In genomic region chr2:10058251-10059015, GRCh38 we compare ENCODE assay signal across 20 cellular contexts. TPM values are rescaled to one million over a fixed set of nuclear protein-coding genes. Genes with fewer than 3 reads are reported as not detected.
DNase-seq lines count a peak whose midpoint lies in the region; ATAC-seq, FAIRE-seq and TF ChIP-seq lines count a peak whose summit lies in the region.
"Had no signal": no experiment of that assay in that cellular context is flagged by ENCODE, and none has a peak within 500 bp of the region (broad histone marks: within the 10 kb centered on the region; RNA-seq: fewer than 3 reads in every experiment).

No MANE protein-coding gene starts in this region.

- DNase-seq in DMS 273 (lab: John Stamatoyannopoulos, UW; ENCODE audit: unreplicated experiment) (peak; percentile 31), DMS 273 treated with DMSO at 0.1 percent for 48 hours (lab: John Stamatoyannopoulos, UW) (no peak), colonic mucosa (no peak), urothelium cell line (ENCODE audit: low spot score) (no peak)
- DNase-seq in activated T-cell treated with anti-CD3 and anti-CD28 coated beads, Interleukin-2, amount 50 U/mL, for 24 hours = no peak
- DNase-seq: activated CD4-positive, alpha-beta T cell treated with anti-CD3 and anti-CD28 coated beads for 36 hours; activated naive CD8-positive, alpha-beta T cell treated with anti-CD3 and anti-CD28 coated beads, Interleukin-2, amount 10 ng/mL, durations not matched to agents 7 days and 5 days; GOT3; NCI-H2029; NCI-H446 treated with DMSO at 0.1 percent for 48 hours; tibial artery had no signal

- H3K4me3 ChIP-seq in colonic mucosa = no peak overlapping the region
- H3K4me3 ChIP-seq in mesodermal cell (ENCODE audit: extremely low read depth, insufficient read depth, low read length, poor library complexity, severe bottlenecking) = no peak overlapping the region

- H3K27ac ChIP-seq in colonic mucosa (peak overlapping the region; percentile 74), mesodermal cell (ENCODE audit: low read depth, low read length, severe bottlenecking) (peak overlapping the region; percentile 82)
- H3K27ac ChIP-seq: 22Rv1, neural progenitor cell had no signal

- H3K4me1 Mint-ChIP-seq in activated T-cell treated with anti-CD3 and anti-CD28 coated beads, Interleukin-2, amount 50 U/mL, for 24 hours (ENCODE audit: low read depth) = peaks cover 6% of the 10 kb centered on the region

- peaks cover 11% of the 10 kb centered on the region for H3K4me1 ChIP-seq in colonic mucosa
- peaks cover 10% of the 10 kb centered on the region for H3K4me1 ChIP-seq in mesodermal cell (ENCODE audit: control insufficient read depth, insufficient read depth, low read length, poor library complexity, severe bottlenecking)

- H3K27me3 Mint-ChIP-seq in activated T-cell treated with anti-CD3 and anti-CD28 coated beads, Interleukin-2, amount 50 U/mL, for 24 hours = peaks cover 3% of the 10 kb centered on the region
- H3K27me3 Mint-ChIP-seq: stimulated activated memory B cell treated with anti-CD40 and anti-IgM and Interleukin-4, amounts not matched to agents 10 μg/mL and 1 μg/mL and 100 μg/mL, for 72 hours had no signal

- 90 to 97% methylated on average over 32 to 35 of the region's 39 CpGs for whole genome bisulfite sequencing in mesodermal cell (ENCODE audit: insufficient coverage in 2 of 2), 2 experiments

- H3K36me3 ChIP-seq in colonic mucosa = no peaks in the 10 kb centered on the region
- H3K36me3 ChIP-seq in mesodermal cell (ENCODE audit: control insufficient read depth, insufficient read depth, low read length) = peaks cover 16% of the 10 kb centered on the region
- H3K36me3 ChIP-seq: neural progenitor cell had no signal

- intact Hi-C loops in colonic mucosa (cut with DNase I) = no loop called here

- ATAC-seq in HG02970 (IDR thresholded peaks at IDR 0.05; ENCODE audit: low FRiP score, unreplicated experiment) (no peak), GM18517 (IDR thresholded peaks at IDR 0.05; ENCODE audit: unreplicated experiment) (no peak)
- ATAC-seq: activated CD4-positive, alpha-beta T cell treated with anti-CD3 and anti-CD28 coated beads for 36 hours; stimulated activated memory B cell treated with anti-CD40 and anti-IgM and Interleukin-4, amounts not matched to agents 10 μg/mL and 1 μg/mL and 100 μg/mL, for 72 hours had no signal

- H3K27me3 ChIP-seq in colonic mucosa = no peaks in the 10 kb centered on the region
- H3K27me3 ChIP-seq: neural progenitor cell, tibial artery had no signal

- H3K9me3 Mint-ChIP-seq in activated T-cell treated with anti-CD3 and anti-CD28 coated beads, Interleukin-2, amount 50 U/mL, for 24 hours = no peaks in the 10 kb centered on the region
- H3K9me3 Mint-ChIP-seq: activated naive CD8-positive, alpha-beta T cell treated with anti-CD3 and anti-CD28 coated beads, Interleukin-2, amount 10 ng/mL, durations not matched to agents 7 days and 5 days; activated T-helper 2 cell treated with anti-CD3 and anti-CD28 coated beads, Interferon-gamma antibody, Interleukin-2, Interleukin-4, amounts not matched to agents 10 μg/mL and 5 μg/mL and 100 μg/mL, durations not matched to agents 14 hours and 24 hours and 36 hours; brain; IgD-negative memory B cell; neural progenitor cell; stimulated activated memory B cell treated with anti-CD40 and anti-IgM and Interleukin-4, amounts not matched to agents 10 μg/mL and 1 μg/mL and 100 μg/mL, for 72 hours had no signal

- no peak for TF ChIP-seq CTCF in colonic mucosa (IDR thresholded peaks at IDR 0.05)

- H3K9me3 ChIP-seq in colonic mucosa (no peaks in the 10 kb centered on the region), mesodermal cell (ENCODE audit: control insufficient read depth, low read length) (no peaks in the 10 kb centered on the region)
- H3K9me3 ChIP-seq: tibial artery had no signal

- FAIRE-seq in urothelium cell line (lab: Jason Lieb, UNC) = peak; percentile 48

- no peak overlapping the region for H3K4me3 Mint-ChIP-seq in activated T-cell treated with anti-CD3 and anti-CD28 coated beads, Interleukin-2, amount 50 U/mL, for 24 hours
- H3K4me3 Mint-ChIP-seq: activated CD4-positive, alpha-beta T cell treated with anti-CD3 and anti-CD28 coated beads for 36 hours; activated naive CD8-positive, alpha-beta T cell treated with anti-CD3 and anti-CD28 coated beads, Interleukin-2, amount 10 ng/mL, durations not matched to agents 7 days and 5 days; IgD-negative memory B cell had no signal

- no peak overlapping the region for H3K27ac Mint-ChIP-seq in activated T-cell treated with anti-CD3 and anti-CD28 coated beads, Interleukin-2, amount 50 U/mL, for 24 hours
- H3K27ac Mint-ChIP-seq: activated CD4-positive, alpha-beta T cell treated with anti-CD3 and anti-CD28 coated beads for 36 hours; activated naive CD8-positive, alpha-beta T cell treated with anti-CD3 and anti-CD28 coated beads, Interleukin-2, amount 10 ng/mL, durations not matched to agents 7 days and 5 days; activated T-helper 2 cell treated with anti-CD3 and anti-CD28 coated beads, Interferon-gamma antibody, Interleukin-2, Interleukin-4, amounts not matched to agents 10 μg/mL and 5 μg/mL and 100 μg/mL, durations not matched to agents 14 hours and 24 hours and 36 hours; IgD-negative memory B cell; neural progenitor cell had no signal

- peaks cover 12% of the 10 kb centered on the region for H3K36me3 Mint-ChIP-seq in activated T-cell treated with anti-CD3 and anti-CD28 coated beads, Interleukin-2, amount 50 U/mL, for 24 hours (ENCODE audit: low read depth)

- H3K9ac ChIP-seq in colonic mucosa (ENCODE audit: low read depth in 2 of 2, low read length in 2 of 2) = no peak overlapping the region
- H3K9ac ChIP-seq: neural progenitor cell had no signal

RNA-seq across cellular contexts. Expression of gene KLF11, which starts 15.1 kb away (rescaled TPM):
- total RNA-seq in colonic mucosa = 10 to 100 TPM in 1 of 2 donors, 1 to 10 TPM in 1; 6.6 to 11.2 TPM
- polyA plus RNA-seq in mesodermal cell (2013, experiment 1 of 2) = 18.2 TPM
- 15.7 TPM for polyA plus RNA-seq in mesodermal cell (2013, experiment 2 of 2)

RNA-seq across cellular contexts. Expression of gene CYS1, which starts 21.8 kb away (rescaled TPM):
- 1 to 10 TPM in 1 of 2 donors, under 1 TPM in 1; 0.52 to 2.5 TPM for total RNA-seq in colonic mucosa
- 1.6 TPM for polyA plus RNA-seq in mesodermal cell (2013, experiment 1 of 2)
- 1.6 TPM for polyA plus RNA-seq in mesodermal cell (2013, experiment 2 of 2)
- total RNA-seq: activated CD4-positive, alpha-beta T cell treated with anti-CD3 and anti-CD28 coated beads for 36 hours had no signal
- polyA plus RNA-seq: IgD-negative memory B cell had no signal
